Comparison of ENCODE assay signal across 8 cellular contexts in genomic region chr3:153291052-153291689, GRCh38.
DNase-seq lines count a peak whose midpoint lies in the region; ATAC-seq and TF ChIP-seq lines count a peak whose summit lies in the region.

No MANE protein-coding gene starts in this region.

- peak overlapping the region; percentile 57 for H3K27ac Mint-ChIP-seq in dendritic cell treated with granulocyte-macrophage colony-stimulating factor and Interleukin-4, amounts not matched to agents 40 ng/mL and 50 ng/mL, for 4 days
- no peak overlapping the region for H3K27ac Mint-ChIP-seq in neural progenitor cell

- no peaks in the 10 kb centered on the region for H3K79me2 ChIP-seq in neural progenitor cell (ENCODE audit: low read depth)

- H3K36me3 ChIP-seq in neural progenitor cell: no peaks in the 10 kb centered on the region

- DNase-seq in NCI-H226 (peak; percentile 15), neural progenitor cell (ENCODE audit: low spot score) (peak; percentile 12), NCI-H187 treated with DMSO at 0.1 percent for 48 hours (lab: John Stamatoyannopoulos, UW) (no peak), superior temporal gyrus (ENCODE audit: extremely low spot score) (no peak)
- no peak for DNase-seq in stimulated activated CD4-positive, alpha-beta T cell treated with anti-CD3 and anti-CD28 coated beads, Interleukin-2, amount 100 ng/mL, for 24 hours

- no peak overlapping the region for H2AFZ ChIP-seq in neural progenitor cell (replicated peaks)

- no peak overlapping the region for H3K4me3 Mint-ChIP-seq in dendritic cell treated with granulocyte-macrophage colony-stimulating factor and Interleukin-4, amounts not matched to agents 40 ng/mL and 50 ng/mL, for 4 days
- H3K4me3 Mint-ChIP-seq in neural progenitor cell: no peak overlapping the region

- peak; percentile 78 for ATAC-seq in GM18867 (IDR thresholded peaks at IDR 0.05; ENCODE audit: unreplicated experiment)

- no peaks in the 10 kb centered on the region for H3K27me3 ChIP-seq in neural progenitor cell

- H3K4me3 ChIP-seq in neural progenitor cell: no peak overlapping the region

- no peak overlapping the region for H3K4me2 ChIP-seq in neural progenitor cell

- H3K4me1 Mint-ChIP-seq in dendritic cell treated with granulocyte-macrophage colony-stimulating factor and Interleukin-4, amounts not matched to agents 40 ng/mL and 50 ng/mL, for 4 days (ENCODE audit: low read depth): peaks cover 39% of the 10 kb centered on the region
- H3K4me1 Mint-ChIP-seq in neural progenitor cell: no peaks in the 10 kb centered on the region

- H4K20me1 ChIP-seq in neural progenitor cell (ENCODE audit: low read depth): no peaks in the 10 kb centered on the region

- no peaks in the 10 kb centered on the region for H3K27me3 Mint-ChIP-seq in dendritic cell treated with granulocyte-macrophage colony-stimulating factor and Interleukin-4, amounts not matched to agents 40 ng/mL and 50 ng/mL, for 4 days
- no peaks in the 10 kb centered on the region for H3K27me3 Mint-ChIP-seq in neural progenitor cell (ENCODE audit: insufficient read depth, low read depth)

- H3K4me1 ChIP-seq in neural progenitor cell: no peaks in the 10 kb centered on the region

- no peak overlapping the region for H3K9ac ChIP-seq in neural progenitor cell

- intact Hi-C loops in dendritic cell treated with granulocyte-macrophage colony-stimulating factor and Interleukin-4, amounts not matched to agents 40 ng/mL and 50 ng/mL, for 4 days (cut with micrococcal nuclease): loop anchor here (5.0 kb wide), 2 partner anchors 249 to 264 kb away; no protein-coding TSS in a partner anchor

- peaks cover 8% of the 10 kb centered on the region for H3K9me3 Mint-ChIP-seq in dendritic cell treated with granulocyte-macrophage colony-stimulating factor and Interleukin-4, amounts not matched to agents 40 ng/mL and 50 ng/mL, for 4 days
- no peaks in the 10 kb centered on the region for H3K9me3 Mint-ChIP-seq in neural progenitor cell

- H3K27ac ChIP-seq in 22Rv1 (no peak overlapping the region), neural progenitor cell (no peak overlapping the region)

- H3K9me3 ChIP-seq in neural progenitor cell (ENCODE audit: low read depth): no peaks in the 10 kb centered on the region

- peaks cover 6% of the 10 kb centered on the region for H3K36me3 Mint-ChIP-seq in dendritic cell treated with granulocyte-macrophage colony-stimulating factor and Interleukin-4, amounts not matched to agents 40 ng/mL and 50 ng/mL, for 4 days (ENCODE audit: low read depth)
- no peaks in the 10 kb centered on the region for H3K36me3 Mint-ChIP-seq in neural progenitor cell

- peak; percentile 83 for TF ChIP-seq CTCF in 22Rv1 (IDR thresholded peaks at IDR 0.05)
- peak; percentile 36 for TF ChIP-seq CTCF in neural progenitor cell (IDR thresholded peaks at IDR 0.05)

- no peaks in the 10 kb centered on the region for H3F3A ChIP-seq in neural progenitor cell (ENCODE audit: low read depth)

Comparison
In these comparisons a context has a peak if more than half of its experiments do, and no peak if none do; other contexts are left out.
1. DNase-seq: peak in NCI-H226 (single experiment) and neural progenitor cell (single experiment); none in stimulated activated CD4-positive, alpha-beta T cell treated with anti-CD3 and anti-CD28 coated beads, Interleukin-2, amount 100 ng/mL, for 24 hours (0 of 2), NCI-H187 treated with DMSO at 0.1 percent for 48 hours (single experiment) and superior temporal gyrus (single experiment).